Comparison of ENCODE assay signal across 9 cellular contexts in genomic region chr14:21241218-21241819, GRCh38. TPM values are rescaled to one million over a fixed set of nuclear protein-coding genes. Genes with fewer than 3 reads are reported as not detected.
DNase-seq lines count a peak whose midpoint lies in the region; ATAC-seq and TF ChIP-seq lines count a peak whose summit lies in the region.
"Had no signal": no experiment of that assay in that cellular context is flagged by ENCODE, and none has a peak within 500 bp of the region (broad histone marks: within the 10 kb centered on the region; RNA-seq: fewer than 3 reads in every experiment).

No MANE protein-coding gene starts in this region.

- H3K36me3 ChIP-seq in cardiac muscle cell (peaks cover 36% of the 10 kb centered on the region), tibial nerve (peaks cover 0 to 45% (median 0%) of the 10 kb centered on the region in 3 donors), tibial artery (peaks cover 6 to 38% (median 21%) of the 10 kb centered on the region in 3 donors)

- ATAC-seq in left ventricle myocardium superior: no peak

- no peak for TF ChIP-seq POLR2A in tibial nerve (IDR thresholded peaks at IDR 0.05)

- peak overlapping the region; percentile 1 for H3K27ac ChIP-seq in cardiac muscle cell
- H3K27ac ChIP-seq in tibial nerve: no peak overlapping the region
- H3K27ac ChIP-seq in tibial artery: no peak overlapping the region

- H3K4me1 ChIP-seq in cardiac muscle cell (ENCODE audit: low read depth) (no peaks in the 10 kb centered on the region), tibial nerve (peaks cover 0 to 61% (median 6%) of the 10 kb centered on the region in 4 donors), tibial artery (peaks cover 0 to 65% (median 34%) of the 10 kb centered on the region in 4 donors)

- TF ChIP-seq CTCF in cardiac muscle cell (IDR thresholded peaks at IDR 0.05; ENCODE audit: low read depth, low read length): peak; percentile 41
- peak in 3 of 5 experiments; percentile 26 to 46 (median 42) for TF ChIP-seq CTCF in tibial nerve (IDR thresholded peaks at IDR 0.05)
- peak in 1 of 2 experiments; percentile 25 for TF ChIP-seq CTCF in tibial artery (IDR thresholded peaks at IDR 0.05)

- no peak overlapping the region for H3K4me3 ChIP-seq in cardiac muscle cell
- H3K4me3 ChIP-seq in tibial nerve: no peak overlapping the region
- H3K4me3 ChIP-seq in tibial artery: no peak overlapping the region

- intact Hi-C loops in left ventricle myocardium superior (cut with micrococcal nuclease) (no loop called here), tibial artery (cut with DNase I; ENCODE audit: low total_unique reads) (loop anchor here (5.0 kb wide), 1 partner anchor 34 kb away; no protein-coding TSS in a partner anchor)

- no peaks in the 10 kb centered on the region for H3K9me3 ChIP-seq in cardiac muscle cell (ENCODE audit: low read depth)
- no peaks in the 10 kb centered on the region for H3K9me3 ChIP-seq in tibial nerve
- no peaks in the 10 kb centered on the region for H3K9me3 ChIP-seq in tibial artery

- WGBS in tibial nerve, 2 donors: 56 to 63% methylated on average over 1 of the region's 1 CpG

- peak in 1 of 2 donors; percentile 54 for DNase-seq in cardiac muscle cell (ENCODE audit: low read depth in 1 of 2, low spot score in 1 of 2)
- no peak for DNase-seq in left ventricle myocardium superior
- DNase-seq in RPMI7951 (ENCODE audit: low read depth): peak; percentile 22
- peak; percentile 72 for DNase-seq in fibroblast of peridontal ligament (ENCODE audit: extremely low read depth)
- no peak for DNase-seq in tibial nerve (ENCODE audit: low spot score in 2 of 2)
- DNase-seq in tibial artery: no peak
- no peak for DNase-seq in cerebellar nuclear complex (lab: John Stamatoyannopoulos, UW)
- DNase-seq in midbrain (lab: John Stamatoyannopoulos, UW): no peak
- DNase-seq: NCI-H1092 had no signal

- H3K27me3 ChIP-seq in cardiac muscle cell: no peaks in the 10 kb centered on the region
- no peaks in the 10 kb centered on the region for H3K27me3 ChIP-seq in tibial nerve
- H3K27me3 ChIP-seq in tibial artery: no peaks in the 10 kb centered on the region

- no peak for TF ChIP-seq EP300 in tibial nerve (IDR thresholded peaks at IDR 0.05)

RNA-seq across cellular contexts. Expression of gene HNRNPC, which starts 27.9 kb away (rescaled TPM):
- total RNA-seq in cardiac muscle cell (564 and 928 TPM in 2 replicates), left ventricle myocardium superior (267 TPM), tibial nerve (100 to 1,000 TPM; 349 to 485 (median 426) TPM)
- polyA plus RNA-seq in cardiac muscle cell: 650 and 986 TPM in 2 replicates
- 559 and 723 TPM in 2 replicates for total RNA-seq in RPMI7951 (2014; rRNA removed; shearing (Covaris generic))

RNA-seq across cellular contexts. Expression of gene RPGRIP1, which starts 38.6 kb away (rescaled TPM):
- total RNA-seq in cardiac muscle cell: 0.14 TPM in 1 of 2 replicates, not detected in the other
- polyA plus RNA-seq in cardiac muscle cell: 0.31 TPM in 1 of 2 replicates, not detected in the other
- total RNA-seq in left ventricle myocardium superior: 0.52 TPM
- 0.12 TPM in 1 of 2 replicates, not detected in the other for total RNA-seq in RPMI7951 (2014; rRNA removed; shearing (Covaris generic))
- total RNA-seq in tibial nerve: under 1 TPM in 3 of 4 donors, not detected in 1; 0.22 to 0.90 (median 0.78) TPM

Comparison
In these comparisons a context has a peak if more than half of its experiments do, and no peak if none do; other contexts are left out.
1. DNase-seq: peak in RPMI7951 (single experiment) and fibroblast of peridontal ligament (single experiment); none in left ventricle myocardium superior (single experiment), tibial nerve (0 of 2), tibial artery (0 of 2), cerebellar nuclear complex (0 of 2) and midbrain (single experiment).